In genomic region chr7:7889791-7890568, GRCh38 we compare ENCODE assay signal across 20 cellular contexts.
DNase-seq lines count a peak whose midpoint lies in the region; ATAC-seq, FAIRE-seq and TF ChIP-seq lines count a peak whose summit lies in the region.
"Had no signal": no experiment of that assay in that cellular context is flagged by ENCODE, and none has a peak within 500 bp of the region (broad histone marks: within the 10 kb centered on the region; RNA-seq: fewer than 3 reads in every experiment).

No MANE protein-coding gene starts in this region.

- no peaks in the 10 kb centered on the region for H3K79me2 ChIP-seq in PC-3 (ENCODE audit: low read length)

- no peak overlapping the region for H3K4me3 ChIP-seq in PC-3 (ENCODE audit: low read length)
- H3K4me3 ChIP-seq: A549, MG63, SJCRH30 had no signal

- peaks cover 3% of the 10 kb centered on the region; the same call in 1 of the 2 replicates for H3K4me1 ChIP-seq in PC-3 (ENCODE audit: insufficient read depth, low read length)
- H3K4me1 ChIP-seq: A549, Caco-2 had no signal

- ATAC-seq in PC-3 (no peak), HG02623 (IDR thresholded peaks at IDR 0.05; ENCODE audit: unreplicated experiment) (no peak), SK-N-SH treated with all-trans-retinoic acid at 6 μM for 48 hours (no peak)
- ATAC-seq: A549 had no signal

- no peaks in the 10 kb centered on the region for H3K9me2 ChIP-seq in PC-3 (replicated peaks; ENCODE audit: low read length)

- intact Hi-C loops in PC-3 (cut with micrococcal nuclease) (no loop called here), posterior vena cava (cut with DNase I) (no loop called here)

- BruUV-seq in PC-3 (replicated peaks; lab: Mats Ljungman, UMichigan), result no TSS peak

- no peak overlapping the region for H3K9ac ChIP-seq in PC-3 (ENCODE audit: low read length)

- no peaks in the 10 kb centered on the region for H4K20me1 ChIP-seq in PC-3 (ENCODE audit: low read length)

- POLR2A ChIA-PET in PC-3 (lab: Charles Lee; ENCODE audit: unreplicated experiment), result no interaction called here

- peak; percentile 21; the same call in 1 of the 2 replicates for TF ChIP-seq CTCF in PC-3 (conservative IDR thresholded peaks at IDR 0.05; ENCODE audit: low read depth, low read length)

- TF ChIP-seq POLR2A in H54 (IDR thresholded peaks at IDR 0.05; ENCODE audit: low read depth, low read length), result no peak

- no peaks in the 10 kb centered on the region for H3K27me3 ChIP-seq in PC-3 (ENCODE audit: low read length)
- H3K27me3 ChIP-seq: MG63, SJCRH30 had no signal

- no peaks in the 10 kb centered on the region for H3F3A ChIP-seq in PC-3 (ENCODE audit: low read length, unreplicated experiment)

- peak; percentile 29 for DNase-seq in D341Med (ENCODE audit: low spot score)
- no peak for DNase-seq in H54 (ENCODE audit: insufficient read length, low spot score)
- no peak for DNase-seq in PC-3
- DNase-seq in epithelial cell of prostate (ENCODE audit: low read depth, low spot score), result peak; percentile 3
- no peak for DNase-seq in posterior vena cava (ENCODE audit: low spot score)
- DNase-seq in SW480 (ENCODE audit: low spot score), result no peak
- DNase-seq: Caco-2, DMS79 treated with DMSO at 0.1 percent for 48 hours, KBM-7, MG63, NCI-H1105, NCI-H1694 treated with DMSO at 0.1 percent for 48 hours, NCI-H2171, NCI-H774, SJCRH30, SW 1271 had no signal

- peak; percentile 60 for FAIRE-seq in H54 (lab: Jason Lieb, UNC)
- FAIRE-seq: A549 had no signal

- H3K36me3 ChIP-seq in PC-3 (ENCODE audit: low read depth, low read length), result no peaks in the 10 kb centered on the region
- H3K36me3 ChIP-seq: MG63, SJCRH30 had no signal

- no peak overlapping the region for H3K4me2 ChIP-seq in PC-3 (ENCODE audit: low read length)
- H3K4me2 ChIP-seq: A549 had no signal

- H3K9me3 ChIP-seq in PC-3 (ENCODE audit: low read length), result no peaks in the 10 kb centered on the region
- H3K9me3 ChIP-seq: A549, Caco-2, MG63, SJCRH30 had no signal

- CTCF ChIA-PET in PC-3 (lab: Charles Lee), result no interaction called here

- H2AFZ ChIP-seq in PC-3 (ENCODE audit: low read length), result no peak overlapping the region

- H3K27ac ChIP-seq in PC-3 (ENCODE audit: low read length) (no peak overlapping the region), epithelial cell of prostate (no peak overlapping the region)
- H3K27ac ChIP-seq: A549, RWPE1, SJCRH30 had no signal

TF ChIP-seq in SK-N-SH treated with all-trans-retinoic acid at 6 μM for 48 hours, 23 proteins besides CTCF, POLR2A, EP300 and RAD21:
- TF ChIP-seq BACH2 (CRISPR knock-in tag; IDR thresholded peaks at IDR 0.05; ENCODE audit: borderline replicate concordance) (no peak), CSRNP3 (CRISPR knock-in tag; IDR thresholded peaks at IDR 0.05) (no peak), ZC3H10 (CRISPR knock-in tag; IDR thresholded peaks at IDR 0.05) (no peak), ISL1 (CRISPR knock-in tag; IDR thresholded peaks at IDR 0.05) (no peak), TCF4 (CRISPR knock-in tag; IDR thresholded peaks at IDR 0.05; ENCODE audit: borderline replicate concordance) (no peak), ZNF565 (CRISPR knock-in tag; conservative IDR thresholded peaks at IDR 0.05; ENCODE audit: low read depth) (no peak), TOX (CRISPR knock-in tag; IDR thresholded peaks at IDR 0.05; ENCODE audit: borderline replicate concordance) (no peak)

Comparison
In these comparisons a context has a peak if more than half of its experiments do, and no peak if none do; other contexts are left out.
1. DNase-seq: peak in D341Med (single experiment) and epithelial cell of prostate (single experiment); none in H54 (single experiment), PC-3 (single experiment), posterior vena cava (single experiment) and SW480 (single experiment).